ENCODE assay signal across 8 cellular contexts in the genomic region with DNA sequence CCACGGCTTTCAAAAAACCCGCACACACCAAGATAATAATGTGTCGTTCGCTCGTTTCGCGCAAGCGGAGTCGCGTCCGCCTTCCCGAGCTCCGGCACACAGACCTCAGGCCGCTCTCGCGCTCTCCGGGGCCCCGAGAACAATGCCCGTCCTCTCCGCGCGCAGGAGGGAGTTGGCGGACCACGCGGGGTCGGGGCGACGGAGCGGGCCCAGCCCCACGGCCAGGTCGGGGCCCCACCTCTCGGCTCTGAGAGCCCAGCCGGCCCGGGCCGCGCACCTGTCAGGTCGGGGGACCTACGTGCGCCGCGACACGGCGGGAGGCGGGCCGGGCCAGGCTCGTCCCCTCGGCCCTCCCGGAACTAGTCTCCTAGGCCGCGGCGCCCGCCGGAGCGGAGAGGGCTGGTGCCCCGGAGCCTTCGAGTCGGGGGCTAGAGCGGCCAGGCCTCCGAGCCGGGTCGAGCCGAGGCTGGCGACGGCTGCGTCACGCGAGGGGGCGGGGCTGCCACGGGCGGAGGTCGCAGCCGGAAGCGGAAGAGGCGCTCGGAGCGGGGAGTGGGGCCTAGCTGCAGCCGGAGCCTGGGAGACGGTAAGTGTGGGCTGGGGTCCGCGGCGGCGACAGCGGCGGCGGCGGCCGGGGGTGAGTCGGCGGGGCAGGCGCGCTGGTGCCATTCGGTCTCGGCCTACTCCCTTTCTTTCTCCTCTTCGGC. TPM values are rescaled to one million over a fixed set of nuclear protein-coding genes. Genes with fewer than 3 reads are reported as not detected.
DNase-seq lines count a peak whose midpoint lies in the region; ATAC-seq and TF ChIP-seq lines count a peak whose summit lies in the region.

A gene (plus strand): TSS at position 524 of the 707 bp plus-strand sequence. CDS start 3,361 bp downstream, outside the sequence.

- H3K4me3 ChIP-seq in right atrium auricular region (peak within 1 kb of the TSS; percentile 95 to 96), uterus (peak within 1 kb of the TSS; percentile 71 to 86)

- TF ChIP-seq CTCF in right atrium auricular region (IDR thresholded peaks at IDR 0.05): no peak
- TF ChIP-seq CTCF in uterus (IDR thresholded peaks at IDR 0.05): no peak

- intact Hi-C loops in uterus (cut with DNase I; ENCODE audit: low total_unique reads): loop anchor here (5.0 kb wide), 1 partner anchor 73 kb away; a partner anchor contains a TSS

- ATAC-seq in GM18499 (IDR thresholded peaks at IDR 0.05; ENCODE audit: insufficient read depth, unreplicated experiment) (peak; percentile 53), HG02938 (IDR thresholded peaks at IDR 0.05; ENCODE audit: unreplicated experiment) (peak; percentile 59)

- H3K9me3 ChIP-seq in right atrium auricular region: no peaks in the 10 kb centered on the region
- H3K9me3 ChIP-seq in uterus: no peaks in the 10 kb centered on the region

- H3K36me3 ChIP-seq in right atrium auricular region (peaks cover 17% of the 10 kb centered on the region), uterus (no peaks in the 10 kb centered on the region)

- peak; percentile 74 to 85 for TF ChIP-seq POLR2A in uterus (IDR thresholded peaks at IDR 0.05)

- H3K27me3 ChIP-seq in right atrium auricular region: no peaks in the 10 kb centered on the region
- no peaks in the 10 kb centered on the region for H3K27me3 ChIP-seq in uterus

- H3K4me1 ChIP-seq in right atrium auricular region: peaks cover 0 to 56% of the 10 kb centered on the region in 2 donors
- H3K4me1 ChIP-seq in uterus: peaks cover 0 to 7% of the 10 kb centered on the region in 2 donors

- H3K27ac ChIP-seq in angular gyrus (ENCODE audit: low read depth, low read length): peak within 1 kb of the TSS; percentile 94
- peak within 1 kb of the TSS; percentile 95 to 96 for H3K27ac ChIP-seq in right atrium auricular region
- peak within 1 kb of the TSS; percentile 82 to 94 for H3K27ac ChIP-seq in uterus

- peak; percentile 81 for DNase-seq in NCI-H187 treated with DMSO at 0.1 percent for 48 hours (lab: John Stamatoyannopoulos, UW)
- DNase-seq in T-helper 2 cell: peak; percentile 87 to 98 (median 92)
- DNase-seq in right atrium auricular region (ENCODE audit: low spot score): peak; percentile 94
- DNase-seq in putamen (ENCODE audit: low spot score): peak; percentile 95
- DNase-seq in uterus: peak; percentile 94 to 96

RNA-seq across cellular contexts. Expression of the gene that starts here (rescaled TPM):
- total RNA-seq in right atrium auricular region (10 to 100 TPM; 52.8 to 59.2 TPM), uterus (10 to 100 TPM; 33.0 to 90.4 (median 84.2) TPM)

Comparison
In these comparisons a context has a peak if more than half of its experiments do, and no peak if none do; other contexts are left out.
1. Peak in every context shown above with its lines: DNase-seq, ATAC-seq, H3K4me3 ChIP-seq and H3K27ac ChIP-seq.